ENCODE assay signal across 1 cellular context in genomic region chr20:25622450-25623224, GRCh38.
TF ChIP-seq lines count a peak whose summit lies in the region.

No MANE protein-coding gene starts in this region.

TF ChIP-seq in HepG2, 621 proteins besides CTCF, POLR2A, EP300 and RAD21 (continued from another document and continues in another):
- TF ChIP-seq ZSCAN5A (CRISPR knock-in tag; IDR thresholded peaks at IDR 0.05; ENCODE audit: borderline replicate concordance) (no peak), FOXA1 (IDR thresholded peaks at IDR 0.05) (no peak), FOXA1 (CRISPR knock-in tag; IDR thresholded peaks at IDR 0.05) (no peak), ZEB1 (IDR thresholded peaks at IDR 0.05; ENCODE audit: insufficient replicate concordance, low read depth) (peak; percentile 26), ZNF44 (CRISPR knock-in tag; IDR thresholded peaks at IDR 0.05) (no peak), SALL2 (CRISPR knock-in tag; IDR thresholded peaks at IDR 0.05) (no peak), JUNB (CRISPR knock-in tag; IDR thresholded peaks at IDR 0.05; ENCODE audit: borderline replicate concordance) (no peak), RBM39 (IDR thresholded peaks at IDR 0.05; ENCODE audit: low read depth, low read length, poor library complexity, severe bottlenecking) (no peak), ZNF563 (CRISPR knock-in tag; IDR thresholded peaks at IDR 0.05) (no peak), ZNF121 (CRISPR knock-in tag; IDR thresholded peaks at IDR 0.05) (no peak), ZBTB25 (CRISPR knock-in tag; IDR thresholded peaks at IDR 0.05) (no peak), U2AF2 (IDR thresholded peaks at IDR 0.05; ENCODE audit: low read depth, low read length) (no peak), ZNF143 (CRISPR knock-in tag; IDR thresholded peaks at IDR 0.05) (no peak), CCAR2 (optimal IDR thresholded peaks at IDR 0.05; ENCODE audit: low read depth, low read length) (no peak), ZNF724P (CRISPR knock-in tag; IDR thresholded peaks at IDR 0.05; ENCODE audit: borderline replicate concordance) (no peak), ZFP36 (IDR thresholded peaks at IDR 0.05; ENCODE audit: borderline replicate concordance, low read depth, low read length, partially characterized antibody) (no peak), ZNF550 (CRISPR knock-in tag; IDR thresholded peaks at IDR 0.05; ENCODE audit: borderline replicate concordance) (no peak), PRMT3 (CRISPR knock-in tag; IDR thresholded peaks at IDR 0.05; ENCODE audit: borderline replicate concordance, low read depth) (no peak), ETV5 (CRISPR knock-in tag; IDR thresholded peaks at IDR 0.05; ENCODE audit: borderline replicate concordance) (no peak), TIGD3 (CRISPR knock-in tag; IDR thresholded peaks at IDR 0.05; ENCODE audit: borderline replicate concordance) (no peak), ATF1 (CRISPR knock-in tag; IDR thresholded peaks at IDR 0.05) (no peak), ZNF256 (CRISPR knock-in tag; conservative IDR thresholded peaks at IDR 0.05) (no peak), ZNF580 (CRISPR knock-in tag; IDR thresholded peaks at IDR 0.05; ENCODE audit: borderline replicate concordance, low read depth) (no peak), ZNF660 (CRISPR knock-in tag; IDR thresholded peaks at IDR 0.05; ENCODE audit: borderline replicate concordance, low read depth) (no peak), MYPOP (CRISPR knock-in tag; IDR thresholded peaks at IDR 0.05) (no peak), NR0B2 (CRISPR knock-in tag; IDR thresholded peaks at IDR 0.05) (no peak), GTF3A (CRISPR knock-in tag; conservative IDR thresholded peaks at IDR 0.05) (no peak), HDAC1 (CRISPR knock-in tag; IDR thresholded peaks at IDR 0.05) (no peak), HMGA1 (CRISPR knock-in tag; conservative IDR thresholded peaks at IDR 0.05) (no peak), SNRNP70 (IDR thresholded peaks at IDR 0.05; ENCODE audit: low read depth, low read length) (no peak), ZMYM4 (CRISPR knock-in tag; IDR thresholded peaks at IDR 0.05) (peak; percentile 43; the same call in 1 of the 2 replicates), AHDC1 (CRISPR knock-in tag; IDR thresholded peaks at IDR 0.05; ENCODE audit: borderline replicate concordance) (no peak), ZNF234 (CRISPR knock-in tag; conservative IDR thresholded peaks at IDR 0.05) (no peak), HMG20B (CRISPR knock-in tag; conservative IDR thresholded peaks at IDR 0.05) (no peak), ZNF333 (CRISPR knock-in tag; IDR thresholded peaks at IDR 0.05; ENCODE audit: borderline replicate concordance) (0 out of 2 replicates have a peak, but pooled peaks have one; percentile 8), ZNF552 (CRISPR knock-in tag; IDR thresholded peaks at IDR 0.05; ENCODE audit: borderline replicate concordance) (no peak), ZNF280D (CRISPR knock-in tag; IDR thresholded peaks at IDR 0.05) (0 out of 2 replicates have a peak, but pooled peaks have one; percentile 22), ZNF180 (CRISPR knock-in tag; IDR thresholded peaks at IDR 0.05; ENCODE audit: borderline replicate concordance, low read depth) (no peak), AHR (CRISPR knock-in tag; IDR thresholded peaks at IDR 0.05) (no peak), ZNF543 (CRISPR knock-in tag; IDR thresholded peaks at IDR 0.05) (peak; percentile 64; the same call in 1 of the 2 replicates), EHMT2 (IDR thresholded peaks at IDR 0.05; ENCODE audit: borderline replicate concordance, low read depth, low read length) (no peak), ZNF160 (CRISPR knock-in tag; IDR thresholded peaks at IDR 0.05) (no peak), GRHL1 (CRISPR knock-in tag; conservative IDR thresholded peaks at IDR 0.05) (no peak), ONECUT2 (CRISPR knock-in tag; IDR thresholded peaks at IDR 0.05) (peak; percentile 9; the same call in 1 of the 2 replicates), NFYB (CRISPR knock-in tag; IDR thresholded peaks at IDR 0.05) (no peak), KMT2B (CRISPR knock-in tag; IDR thresholded peaks at IDR 0.05) (0 out of 2 replicates have a peak, but pooled peaks have one; percentile 5), ZNF770 (CRISPR knock-in tag; IDR thresholded peaks at IDR 0.05) (peak; percentile 62; the same call in 1 of the 2 replicates), TCF7L2 (IDR thresholded peaks at IDR 0.05; ENCODE audit: low read depth, low read length) (no peak), NPAS2 (CRISPR knock-in tag; IDR thresholded peaks at IDR 0.05; ENCODE audit: borderline replicate concordance) (0 out of 2 replicates have a peak, but pooled peaks have one; percentile 3), ZNF607 (CRISPR knock-in tag; IDR thresholded peaks at IDR 0.05; ENCODE audit: borderline replicate concordance) (no peak)
